In the genomic region with DNA sequence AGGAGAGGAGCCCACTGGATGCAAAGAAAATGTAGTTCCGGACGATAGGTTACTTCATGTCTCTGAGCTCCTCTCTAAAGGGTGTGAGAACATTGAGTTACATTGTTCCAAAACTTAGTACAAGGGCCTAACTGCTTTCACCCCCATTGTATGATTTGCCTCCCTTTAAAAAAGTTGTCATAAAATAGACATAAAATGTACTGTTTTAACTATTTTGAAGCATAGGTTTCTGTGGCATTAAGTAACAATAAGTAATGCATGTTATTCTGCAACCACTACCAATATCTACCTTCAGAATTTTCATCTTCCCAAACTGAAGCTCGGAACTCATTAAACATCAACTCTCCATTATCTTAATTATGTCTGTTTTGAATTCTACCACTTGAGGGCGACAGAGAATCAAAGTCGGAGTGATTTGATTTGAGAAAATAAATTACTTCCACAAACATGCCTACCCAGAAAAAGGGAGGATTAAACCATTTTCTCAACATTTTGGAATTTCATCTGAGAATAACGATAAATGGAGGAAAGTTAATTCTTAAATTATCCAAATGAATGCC, we compare ENCODE assay signal across 8 cellular contexts. TPM values are rescaled to one million over a fixed set of nuclear protein-coding genes. Genes with fewer than 3 reads are reported as not detected.
DNase-seq lines count a peak whose midpoint lies in the region; ATAC-seq, FAIRE-seq and TF ChIP-seq lines count a peak whose summit lies in the region.

No MANE protein-coding gene starts in this region.

- peak; percentile 82 for TF ChIP-seq RAD21 in neural cell (conservative IDR thresholded peaks at IDR 0.05)

- no peak overlapping the region for H2AFZ ChIP-seq in neural cell (ENCODE audit: low read depth, low read length)

- CTCF ChIA-PET in activated CD8-positive, alpha-beta memory T cell treated with anti-CD3 and anti-CD28 coated beads, Interleukin-2, amount 10 ng/mL, durations not matched to agents 7 days and 5 days (lab: Charles Lee), result interaction anchor here (0.7 to 1.9 kb wide), 6 partner anchors 9 to 1363 kb away, joined by 3 to 13 read pairs (median 5); no protein-coding TSS in a partner anchor

- TF ChIP-seq EP300 in neural cell (conservative IDR thresholded peaks at IDR 0.05; ENCODE audit: poor library complexity, severe bottlenecking), result no peak

- H3K4me3 ChIP-seq in heart left ventricle (no peak overlapping the region), bronchial epithelial cell (ENCODE audit: low read depth, low read length) (no peak overlapping the region), neural cell (ENCODE audit: low read length) (no peak overlapping the region)

- WGBS in heart left ventricle, 4 donors, result 34 to 42% (median 37%) methylated on average over 6 of the region's 6 CpGs

- no peak overlapping the region for H3K9ac ChIP-seq in neural cell (ENCODE audit: low read length)

- H3K4me1 Mint-ChIP-seq in activated CD8-positive, alpha-beta memory T cell treated with anti-CD3 and anti-CD28 coated beads, Interleukin-2, amount 10 ng/mL, durations not matched to agents 7 days and 5 days, result no peaks in the 10 kb centered on the region

- no peaks in the 10 kb centered on the region for H4K20me1 ChIP-seq in neural cell (ENCODE audit: insufficient read depth)

- FAIRE-seq in bronchial epithelial cell (lab: Jason Lieb, UNC), result no peak

- TF ChIP-seq POLR2A in heart left ventricle (IDR thresholded peaks at IDR 0.05), result no peak

- H3K27me3 Mint-ChIP-seq in activated CD8-positive, alpha-beta memory T cell treated with anti-CD3 and anti-CD28 coated beads, Interleukin-2, amount 10 ng/mL, durations not matched to agents 7 days and 5 days, result peaks cover 62% of the 10 kb centered on the region

- H3K9me3 ChIP-seq in heart left ventricle, result no peaks in the 10 kb centered on the region
- no peaks in the 10 kb centered on the region for H3K9me3 ChIP-seq in neural cell (ENCODE audit: low read length)

- ATAC-seq in heart left ventricle, result no peak
- no peak for ATAC-seq in Right ventricle myocardium superior (ENCODE audit: poor library complexity)
- no peak for ATAC-seq in activated CD8-positive, alpha-beta memory T cell treated with anti-CD3 and anti-CD28 coated beads, Interleukin-2, amount 10 ng/mL, durations not matched to agents 7 days and 5 days
- no peak for ATAC-seq in omental fat pad (ENCODE audit: low FRiP score)

- no peaks in the 10 kb centered on the region for H3F3A ChIP-seq in neural cell (ENCODE audit: insufficient read depth, low read length, poor library complexity, severe bottlenecking)

- no peaks in the 10 kb centered on the region for H3K36me3 ChIP-seq in heart left ventricle
- no peaks in the 10 kb centered on the region for H3K36me3 ChIP-seq in bronchial epithelial cell (ENCODE audit: control insufficient read depth, insufficient read depth, low read length)
- H3K36me3 ChIP-seq in neural cell (ENCODE audit: insufficient read depth, low read length), result no peaks in the 10 kb centered on the region

- peaks cover 0 to 11% (median 5%) of the 10 kb centered on the region in 12 donors for H3K4me1 ChIP-seq in heart left ventricle

- H3K27ac ChIP-seq in heart left ventricle, result no peak overlapping the region
- H3K27ac ChIP-seq in neural cell (ENCODE audit: low read length), result no peak overlapping the region

- no peak overlapping the region for H3K27ac Mint-ChIP-seq in activated CD8-positive, alpha-beta memory T cell treated with anti-CD3 and anti-CD28 coated beads, Interleukin-2, amount 10 ng/mL, durations not matched to agents 7 days and 5 days

- TF ChIP-seq CTCF in heart left ventricle (IDR thresholded peaks at IDR 0.05) (peak; percentile 47 to 79 (median 62)), bronchial epithelial cell (IDR thresholded peaks at IDR 0.05; ENCODE audit: insufficient read depth, low read length, severe bottlenecking) (peak; percentile 32), neural cell (IDR thresholded peaks at IDR 0.05; ENCODE audit: poor library complexity, severe bottlenecking) (peak; percentile 82), omental fat pad (IDR thresholded peaks at IDR 0.05) (no peak)

- DNase-seq in heart left ventricle, result no peak
- DNase-seq in Right ventricle myocardium superior, result no peak
- peak; percentile 22 for DNase-seq in NCI-H226
- peak; percentile 39 for DNase-seq in bronchial epithelial cell (ENCODE audit: low read depth)
- DNase-seq in activated CD8-positive, alpha-beta memory T cell treated with anti-CD3 and anti-CD28 coated beads, Interleukin-2, amount 10 ng/mL, durations not matched to agents 7 days and 5 days, result no peak
- DNase-seq in omental fat pad (ENCODE audit: low spot score), result no peak
- no peak for DNase-seq in HPDE6-E6E7 (ENCODE audit: extremely low spot score)

- intact Hi-C loops in heart left ventricle (cut with DNase I), result loop anchor here in 3 of 10 donors (1.0 to 10.0 kb wide), 3 partner anchors 1290 to 1364 kb away; no protein-coding TSS in a partner anchor
- intact Hi-C loops in Right ventricle myocardium superior (cut with DNase I), result no loop called here

- H3K4me3 Mint-ChIP-seq in activated CD8-positive, alpha-beta memory T cell treated with anti-CD3 and anti-CD28 coated beads, Interleukin-2, amount 10 ng/mL, durations not matched to agents 7 days and 5 days, result no peak overlapping the region

- H3K9me3 Mint-ChIP-seq in activated CD8-positive, alpha-beta memory T cell treated with anti-CD3 and anti-CD28 coated beads, Interleukin-2, amount 10 ng/mL, durations not matched to agents 7 days and 5 days (ENCODE audit: low read depth), result no peaks in the 10 kb centered on the region

- H3K9me2 ChIP-seq in neural cell (ENCODE audit: insufficient read depth, low read length), result no peaks in the 10 kb centered on the region

- no peak overlapping the region for H3K4me2 ChIP-seq in neural cell (ENCODE audit: low read length)

- H3K27me3 ChIP-seq in heart left ventricle, result peaks cover 8 to 53% (median 28%) of the 10 kb centered on the region in 9 donors
- peaks cover 20% of the 10 kb centered on the region for H3K27me3 ChIP-seq in bronchial epithelial cell (ENCODE audit: control insufficient read depth, insufficient read depth, low read length)
- peaks cover 32% of the 10 kb centered on the region for H3K27me3 ChIP-seq in neural cell (ENCODE audit: insufficient read depth, low read depth, low read length)

- no peaks in the 10 kb centered on the region for H3K36me3 Mint-ChIP-seq in activated CD8-positive, alpha-beta memory T cell treated with anti-CD3 and anti-CD28 coated beads, Interleukin-2, amount 10 ng/mL, durations not matched to agents 7 days and 5 days

- no peaks in the 10 kb centered on the region for H3K79me2 ChIP-seq in neural cell (replicated peaks; ENCODE audit: insufficient read depth, low read length)

TF ChIP-seq in neural cell, 6 proteins besides CTCF, POLR2A, EP300 and RAD21:
- TF ChIP-seq SMC3 (conservative IDR thresholded peaks at IDR 0.05; ENCODE audit: poor library complexity) (peak; percentile 85), MXI1 (conservative IDR thresholded peaks at IDR 0.05; ENCODE audit: poor library complexity, severe bottlenecking) (no peak)

RNA-seq across cellular contexts. Expression of a gene that starts 2.7 kb away (rescaled TPM):
- total RNA-seq in heart left ventricle (1 to 10 TPM in 1 of 9 donors, not detected in 8; 1.8 TPM), Right ventricle myocardium superior (not detected), bronchial epithelial cell (under 0.01 and 0.13 TPM in 2 replicates), omental fat pad (10 to 100 TPM in 1 of 4 donors, 1 to 10 TPM in 2, not detected in 1; 3.0 to 15.6 (median 3.1) TPM)
- polyA plus RNA-seq in heart left ventricle (not detected), neural cell (not detected in 2 replicates)
- not detected in 2 replicates for polyA minus RNA-seq in neural cell
- not detected for total RNA-seq in activated CD8-positive, alpha-beta memory T cell treated with anti-CD3 and anti-CD28 coated beads, Interleukin-2, amount 10 ng/mL, durations not matched to agents 7 days and 5 days

RNA-seq across cellular contexts. Expression of a gene that starts 18.1 kb away (rescaled TPM):
- total RNA-seq in heart left ventricle (not detected), Right ventricle myocardium superior (not detected), bronchial epithelial cell (under 0.01 TPM in 1 of 2 replicates, not detected in the other), omental fat pad (not detected)
- polyA plus RNA-seq in heart left ventricle (not detected), neural cell (not detected in 2 replicates)
- polyA minus RNA-seq in neural cell, result not detected in 2 replicates
- not detected for total RNA-seq in activated CD8-positive, alpha-beta memory T cell treated with anti-CD3 and anti-CD28 coated beads, Interleukin-2, amount 10 ng/mL, durations not matched to agents 7 days and 5 days

RNA-seq across cellular contexts. Expression of a gene that starts 30.1 kb away (rescaled TPM):
- total RNA-seq in heart left ventricle (100 to 1,000 TPM in 2 of 9 donors, 10 to 100 TPM in 7; 18.1 to 141 (median 66.3) TPM), Right ventricle myocardium superior (52.3 TPM), bronchial epithelial cell (7.8 and 12.1 TPM in 2 replicates), omental fat pad (100 to 1,000 TPM; 616 to 884 (median 686) TPM)
- polyA plus RNA-seq in heart left ventricle (100 to 1,000 TPM in 1 of 2 donors, 10 to 100 TPM in 1; 54.4 to 165 TPM), neural cell (1.6 and 3.9 TPM in 2 replicates)
- polyA minus RNA-seq in neural cell, result 1.2 and 1.3 TPM in 2 replicates
- total RNA-seq in activated CD8-positive, alpha-beta memory T cell treated with anti-CD3 and anti-CD28 coated beads, Interleukin-2, amount 10 ng/mL, durations not matched to agents 7 days and 5 days, result 10 to 100 TPM; 10.5 to 17.8 TPM

Comparison
In these comparisons a context has a peak if more than half of its experiments do, and no peak if none do; other contexts are left out.
1. DNase-seq: peak in NCI-H226 (single experiment) and bronchial epithelial cell (single experiment); none in heart left ventricle (0 of 5), Right ventricle myocardium superior (single experiment), activated CD8-positive, alpha-beta memory T cell treated with anti-CD3 and anti-CD28 coated beads, Interleukin-2, amount 10 ng/mL, durations not matched to agents 7 days and 5 days (single experiment), omental fat pad (single experiment) and HPDE6-E6E7 (single experiment).
2. CTCF ChIP-seq: peak in heart left ventricle (12 of 12), bronchial epithelial cell (single experiment) and neural cell (single experiment); none in omental fat pad (0 of 3).
3. RNA of a gene that starts 30.1 kb away (total RNA-seq): 616 to 884 TPM in omental fat pad; 18.1 to 141 TPM in heart left ventricle, 52.3 TPM in Right ventricle myocardium superior (single experiment), 10.5 to 17.8 TPM in activated CD8-positive, alpha-beta memory T cell treated with anti-CD3 and anti-CD28 coated beads, Interleukin-2, amount 10 ng/mL, durations not matched to agents 7 days and 5 days and 7.8 to 12.1 TPM in bronchial epithelial cell; every median in the first group is over 4 times any median in the second.